ENCODE assay signal across 1 cellular context in the genomic region with DNA sequence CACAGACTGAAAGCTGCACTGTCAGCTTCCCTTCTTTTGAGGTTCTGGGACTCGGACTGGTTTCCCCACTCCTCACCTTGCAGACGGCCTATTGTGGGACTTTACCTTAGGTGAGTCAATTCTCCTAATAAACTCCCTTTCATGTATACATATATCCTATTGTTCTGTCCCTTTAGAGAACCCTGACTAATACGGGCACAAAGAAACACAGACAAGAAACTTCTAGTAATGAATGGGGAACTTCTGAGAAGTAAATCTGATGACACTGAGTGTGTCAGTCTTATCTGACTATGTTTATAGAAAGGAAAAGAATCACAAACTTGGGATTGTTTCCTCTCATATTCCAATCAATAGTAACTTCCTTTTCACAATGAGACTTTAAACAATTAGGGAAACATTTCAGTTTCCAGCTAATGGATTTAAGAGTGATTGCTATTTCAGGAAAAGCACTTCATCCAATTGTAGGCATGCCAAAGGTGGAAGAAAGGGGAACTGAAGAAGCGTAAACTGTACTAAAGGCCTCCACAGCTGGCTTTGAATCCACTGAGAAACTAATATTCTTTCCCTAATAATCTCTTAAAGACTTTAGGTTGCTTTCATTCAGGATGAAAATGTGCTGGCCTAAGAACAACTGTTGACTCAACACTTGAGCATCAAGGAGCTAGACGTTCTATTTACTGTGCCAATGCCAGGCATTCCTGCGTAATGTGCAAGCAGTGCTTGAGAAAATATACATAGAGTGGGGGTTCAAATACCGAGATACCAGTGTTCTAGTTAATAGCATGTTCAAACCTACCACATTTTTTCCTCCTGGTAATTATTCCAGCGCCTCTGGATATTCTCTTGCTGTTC.
TF ChIP-seq lines count a peak whose summit lies in the region.

No MANE protein-coding gene starts in this region.

TF ChIP-seq in GM23338, 12 proteins besides CTCF, POLR2A, EP300 and RAD21 (continued from another document):
- TF ChIP-seq, protein P1, sequence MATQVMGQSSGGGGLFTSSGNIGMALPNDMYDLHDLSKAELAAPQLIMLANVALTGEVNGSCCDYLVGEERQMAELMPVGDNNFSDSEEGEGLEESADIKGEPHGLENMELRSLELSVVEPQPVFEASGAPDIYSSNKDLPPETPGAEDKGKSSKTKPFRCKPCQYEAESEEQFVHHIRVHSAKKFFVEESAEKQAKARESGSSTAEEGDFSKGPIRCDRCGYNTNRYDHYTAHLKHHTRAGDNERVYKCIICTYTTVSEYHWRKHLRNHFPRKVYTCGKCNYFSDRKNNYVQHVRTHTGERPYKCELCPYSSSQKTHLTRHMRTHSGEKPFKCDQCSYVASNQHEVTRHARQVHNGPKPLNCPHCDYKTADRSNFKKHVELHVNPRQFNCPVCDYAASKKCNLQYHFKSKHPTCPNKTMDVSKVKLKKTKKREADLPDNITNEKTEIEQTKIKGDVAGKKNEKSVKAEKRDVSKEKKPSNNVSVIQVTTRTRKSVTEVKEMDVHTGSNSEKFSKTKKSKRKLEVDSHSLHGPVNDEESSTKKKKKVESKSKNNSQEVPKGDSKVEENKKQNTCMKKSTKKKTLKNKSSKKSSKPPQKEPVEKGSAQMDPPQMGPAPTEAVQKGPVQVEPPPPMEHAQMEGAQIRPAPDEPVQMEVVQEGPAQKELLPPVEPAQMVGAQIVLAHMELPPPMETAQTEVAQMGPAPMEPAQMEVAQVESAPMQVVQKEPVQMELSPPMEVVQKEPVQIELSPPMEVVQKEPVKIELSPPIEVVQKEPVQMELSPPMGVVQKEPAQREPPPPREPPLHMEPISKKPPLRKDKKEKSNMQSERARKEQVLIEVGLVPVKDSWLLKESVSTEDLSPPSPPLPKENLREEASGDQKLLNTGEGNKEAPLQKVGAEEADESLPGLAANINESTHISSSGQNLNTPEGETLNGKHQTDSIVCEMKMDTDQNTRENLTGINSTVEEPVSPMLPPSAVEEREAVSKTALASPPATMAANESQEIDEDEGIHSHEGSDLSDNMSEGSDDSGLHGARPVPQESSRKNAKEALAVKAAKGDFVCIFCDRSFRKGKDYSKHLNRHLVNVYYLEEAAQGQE (IDR thresholded peaks at IDR 0.05; ENCODE audit: unreplicated experiment), result no peak
- TF ChIP-seq ZNF331 (CRISPR knock-in tag; IDR thresholded peaks at IDR 0.05; ENCODE audit: low read depth) (no peak), CREB1 (CRISPR knock-in tag; IDR thresholded peaks at IDR 0.05; ENCODE audit: low read depth) (no peak), EZH2phosphoT487 (IDR thresholded peaks at IDR 0.05; ENCODE audit: unreplicated experiment) (no peak), EZH2 (IDR thresholded peaks at IDR 0.05; ENCODE audit: low read depth, unreplicated experiment) (no peak), JUNB (IDR thresholded peaks at IDR 0.05; ENCODE audit: unreplicated experiment) (no peak), ZNF114 (CRISPR knock-in tag; IDR thresholded peaks at IDR 0.05) (no peak)
- TF ChIP-seq, protein P2, sequence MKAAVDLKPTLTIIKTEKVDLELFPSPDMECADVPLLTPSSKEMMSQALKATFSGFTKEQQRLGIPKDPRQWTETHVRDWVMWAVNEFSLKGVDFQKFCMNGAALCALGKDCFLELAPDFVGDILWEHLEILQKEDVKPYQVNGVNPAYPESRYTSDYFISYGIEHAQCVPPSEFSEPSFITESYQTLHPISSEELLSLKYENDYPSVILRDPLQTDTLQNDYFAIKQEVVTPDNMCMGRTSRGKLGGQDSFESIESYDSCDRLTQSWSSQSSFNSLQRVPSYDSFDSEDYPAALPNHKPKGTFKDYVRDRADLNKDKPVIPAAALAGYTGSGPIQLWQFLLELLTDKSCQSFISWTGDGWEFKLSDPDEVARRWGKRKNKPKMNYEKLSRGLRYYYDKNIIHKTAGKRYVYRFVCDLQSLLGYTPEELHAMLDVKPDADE (IDR thresholded peaks at IDR 0.05), result no peak
- TF ChIP-seq, protein P3, sequence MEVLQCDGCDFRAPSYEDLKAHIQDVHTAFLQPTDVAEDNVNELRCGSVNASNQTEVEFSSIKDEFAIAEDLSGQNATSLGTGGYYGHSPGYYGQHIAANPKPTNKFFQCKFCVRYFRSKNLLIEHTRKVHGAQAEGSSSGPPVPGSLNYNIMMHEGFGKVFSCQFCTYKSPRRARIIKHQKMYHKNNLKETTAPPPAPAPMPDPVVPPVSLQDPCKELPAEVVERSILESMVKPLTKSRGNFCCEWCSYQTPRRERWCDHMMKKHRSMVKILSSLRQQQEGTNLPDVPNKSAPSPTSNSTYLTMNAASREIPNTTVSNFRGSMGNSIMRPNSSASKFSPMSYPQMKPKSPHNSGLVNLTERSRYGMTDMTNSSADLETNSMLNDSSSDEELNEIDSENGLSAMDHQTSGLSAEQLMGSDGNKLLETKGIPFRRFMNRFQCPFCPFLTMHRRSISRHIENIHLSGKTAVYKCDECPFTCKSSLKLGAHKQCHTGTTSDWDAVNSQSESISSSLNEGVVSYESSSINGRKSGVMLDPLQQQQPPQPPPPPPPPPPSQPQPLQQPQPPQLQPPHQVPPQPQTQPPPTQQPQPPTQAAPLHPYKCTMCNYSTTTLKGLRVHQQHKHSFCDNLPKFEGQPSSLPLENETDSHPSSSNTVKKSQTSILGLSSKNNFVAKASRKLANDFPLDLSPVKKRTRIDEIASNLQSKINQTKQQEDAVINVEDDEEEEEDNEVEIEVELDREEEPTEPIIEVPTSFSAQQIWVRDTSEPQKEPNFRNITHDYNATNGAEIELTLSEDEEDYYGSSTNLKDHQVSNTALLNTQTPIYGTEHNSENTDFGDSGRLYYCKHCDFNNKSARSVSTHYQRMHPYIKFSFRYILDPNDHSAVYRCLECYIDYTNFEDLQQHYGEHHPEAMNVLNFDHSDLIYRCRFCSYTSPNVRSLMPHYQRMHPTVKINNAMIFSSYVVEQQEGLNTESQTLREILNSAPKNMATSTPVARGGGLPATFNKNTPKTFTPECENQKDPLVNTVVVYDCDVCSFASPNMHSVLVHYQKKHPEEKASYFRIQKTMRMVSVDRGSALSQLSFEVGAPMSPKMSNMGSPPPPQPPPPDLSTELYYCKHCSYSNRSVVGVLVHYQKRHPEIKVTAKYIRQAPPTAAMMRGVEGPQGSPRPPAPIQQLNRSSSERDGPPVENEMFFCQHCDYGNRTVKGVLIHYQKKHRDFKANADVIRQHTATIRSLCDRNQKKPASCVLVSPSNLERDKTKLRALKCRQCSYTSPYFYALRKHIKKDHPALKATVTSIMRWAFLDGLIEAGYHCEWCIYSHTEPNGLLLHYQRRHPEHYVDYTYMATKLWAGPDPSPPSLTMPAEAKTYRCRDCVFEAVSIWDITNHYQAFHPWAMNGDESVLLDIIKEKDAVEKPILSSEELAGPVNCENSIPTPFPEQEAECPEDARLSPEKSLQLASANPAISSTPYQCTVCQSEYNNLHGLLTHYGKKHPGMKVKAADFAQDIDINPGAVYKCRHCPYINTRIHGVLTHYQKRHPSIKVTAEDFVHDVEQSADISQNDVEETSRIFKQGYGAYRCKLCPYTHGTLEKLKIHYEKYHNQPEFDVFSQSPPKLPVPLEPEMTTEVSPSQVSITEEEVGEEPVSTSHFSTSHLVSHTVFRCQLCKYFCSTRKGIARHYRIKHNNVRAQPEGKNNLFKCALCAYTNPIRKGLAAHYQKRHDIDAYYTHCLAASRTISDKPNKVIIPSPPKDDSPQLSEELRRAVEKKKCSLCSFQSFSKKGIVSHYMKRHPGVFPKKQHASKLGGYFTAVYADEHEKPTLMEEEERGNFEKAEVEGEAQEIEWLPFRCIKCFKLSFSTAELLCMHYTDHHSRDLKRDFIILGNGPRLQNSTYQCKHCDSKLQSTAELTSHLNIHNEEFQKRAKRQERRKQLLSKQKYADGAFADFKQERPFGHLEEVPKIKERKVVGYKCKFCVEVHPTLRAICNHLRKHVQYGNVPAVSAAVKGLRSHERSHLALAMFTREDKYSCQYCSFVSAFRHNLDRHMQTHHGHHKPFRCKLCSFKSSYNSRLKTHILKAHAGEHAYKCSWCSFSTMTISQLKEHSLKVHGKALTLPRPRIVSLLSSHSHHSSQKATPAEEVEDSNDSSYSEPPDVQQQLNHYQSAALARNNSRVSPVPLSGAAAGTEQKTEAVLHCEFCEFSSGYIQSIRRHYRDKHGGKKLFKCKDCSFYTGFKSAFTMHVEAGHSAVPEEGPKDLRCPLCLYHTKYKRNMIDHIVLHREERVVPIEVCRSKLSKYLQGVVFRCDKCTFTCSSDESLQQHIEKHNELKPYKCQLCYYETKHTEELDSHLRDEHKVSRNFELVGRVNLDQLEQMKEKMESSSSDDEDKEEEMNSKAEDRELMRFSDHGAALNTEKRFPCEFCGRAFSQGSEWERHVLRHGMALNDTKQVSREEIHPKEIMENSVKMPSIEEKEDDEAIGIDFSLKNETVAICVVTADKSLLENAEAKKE (CRISPR knock-in tag; IDR thresholded peaks at IDR 0.05), result no peak
